In the genomic region with DNA sequence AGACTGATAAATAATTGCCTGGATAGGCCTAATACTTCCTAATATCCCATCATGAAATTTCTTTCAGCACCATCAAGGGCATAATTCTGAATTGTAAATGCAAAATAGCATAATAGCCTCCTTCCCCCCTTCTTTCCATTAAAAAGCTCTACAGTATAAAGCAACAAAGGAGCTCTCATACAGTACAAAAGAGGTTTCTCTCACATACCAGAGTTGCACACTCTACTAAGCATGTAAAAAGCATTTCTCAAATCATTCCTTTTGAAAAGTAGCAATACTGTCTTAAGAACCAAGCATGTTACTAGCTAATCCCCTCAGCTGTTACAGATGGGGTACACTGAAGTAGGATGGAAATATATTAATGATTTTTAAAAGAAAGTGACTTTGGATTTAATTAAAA, we compare ENCODE assay signal across 1 cellular context.
TF ChIP-seq lines count a peak whose summit lies in the region.

No MANE protein-coding gene starts in this region.

TF ChIP-seq in GM23338, 12 proteins besides CTCF, POLR2A, EP300 and RAD21 (continued from another document):
- TF ChIP-seq, protein P1, sequence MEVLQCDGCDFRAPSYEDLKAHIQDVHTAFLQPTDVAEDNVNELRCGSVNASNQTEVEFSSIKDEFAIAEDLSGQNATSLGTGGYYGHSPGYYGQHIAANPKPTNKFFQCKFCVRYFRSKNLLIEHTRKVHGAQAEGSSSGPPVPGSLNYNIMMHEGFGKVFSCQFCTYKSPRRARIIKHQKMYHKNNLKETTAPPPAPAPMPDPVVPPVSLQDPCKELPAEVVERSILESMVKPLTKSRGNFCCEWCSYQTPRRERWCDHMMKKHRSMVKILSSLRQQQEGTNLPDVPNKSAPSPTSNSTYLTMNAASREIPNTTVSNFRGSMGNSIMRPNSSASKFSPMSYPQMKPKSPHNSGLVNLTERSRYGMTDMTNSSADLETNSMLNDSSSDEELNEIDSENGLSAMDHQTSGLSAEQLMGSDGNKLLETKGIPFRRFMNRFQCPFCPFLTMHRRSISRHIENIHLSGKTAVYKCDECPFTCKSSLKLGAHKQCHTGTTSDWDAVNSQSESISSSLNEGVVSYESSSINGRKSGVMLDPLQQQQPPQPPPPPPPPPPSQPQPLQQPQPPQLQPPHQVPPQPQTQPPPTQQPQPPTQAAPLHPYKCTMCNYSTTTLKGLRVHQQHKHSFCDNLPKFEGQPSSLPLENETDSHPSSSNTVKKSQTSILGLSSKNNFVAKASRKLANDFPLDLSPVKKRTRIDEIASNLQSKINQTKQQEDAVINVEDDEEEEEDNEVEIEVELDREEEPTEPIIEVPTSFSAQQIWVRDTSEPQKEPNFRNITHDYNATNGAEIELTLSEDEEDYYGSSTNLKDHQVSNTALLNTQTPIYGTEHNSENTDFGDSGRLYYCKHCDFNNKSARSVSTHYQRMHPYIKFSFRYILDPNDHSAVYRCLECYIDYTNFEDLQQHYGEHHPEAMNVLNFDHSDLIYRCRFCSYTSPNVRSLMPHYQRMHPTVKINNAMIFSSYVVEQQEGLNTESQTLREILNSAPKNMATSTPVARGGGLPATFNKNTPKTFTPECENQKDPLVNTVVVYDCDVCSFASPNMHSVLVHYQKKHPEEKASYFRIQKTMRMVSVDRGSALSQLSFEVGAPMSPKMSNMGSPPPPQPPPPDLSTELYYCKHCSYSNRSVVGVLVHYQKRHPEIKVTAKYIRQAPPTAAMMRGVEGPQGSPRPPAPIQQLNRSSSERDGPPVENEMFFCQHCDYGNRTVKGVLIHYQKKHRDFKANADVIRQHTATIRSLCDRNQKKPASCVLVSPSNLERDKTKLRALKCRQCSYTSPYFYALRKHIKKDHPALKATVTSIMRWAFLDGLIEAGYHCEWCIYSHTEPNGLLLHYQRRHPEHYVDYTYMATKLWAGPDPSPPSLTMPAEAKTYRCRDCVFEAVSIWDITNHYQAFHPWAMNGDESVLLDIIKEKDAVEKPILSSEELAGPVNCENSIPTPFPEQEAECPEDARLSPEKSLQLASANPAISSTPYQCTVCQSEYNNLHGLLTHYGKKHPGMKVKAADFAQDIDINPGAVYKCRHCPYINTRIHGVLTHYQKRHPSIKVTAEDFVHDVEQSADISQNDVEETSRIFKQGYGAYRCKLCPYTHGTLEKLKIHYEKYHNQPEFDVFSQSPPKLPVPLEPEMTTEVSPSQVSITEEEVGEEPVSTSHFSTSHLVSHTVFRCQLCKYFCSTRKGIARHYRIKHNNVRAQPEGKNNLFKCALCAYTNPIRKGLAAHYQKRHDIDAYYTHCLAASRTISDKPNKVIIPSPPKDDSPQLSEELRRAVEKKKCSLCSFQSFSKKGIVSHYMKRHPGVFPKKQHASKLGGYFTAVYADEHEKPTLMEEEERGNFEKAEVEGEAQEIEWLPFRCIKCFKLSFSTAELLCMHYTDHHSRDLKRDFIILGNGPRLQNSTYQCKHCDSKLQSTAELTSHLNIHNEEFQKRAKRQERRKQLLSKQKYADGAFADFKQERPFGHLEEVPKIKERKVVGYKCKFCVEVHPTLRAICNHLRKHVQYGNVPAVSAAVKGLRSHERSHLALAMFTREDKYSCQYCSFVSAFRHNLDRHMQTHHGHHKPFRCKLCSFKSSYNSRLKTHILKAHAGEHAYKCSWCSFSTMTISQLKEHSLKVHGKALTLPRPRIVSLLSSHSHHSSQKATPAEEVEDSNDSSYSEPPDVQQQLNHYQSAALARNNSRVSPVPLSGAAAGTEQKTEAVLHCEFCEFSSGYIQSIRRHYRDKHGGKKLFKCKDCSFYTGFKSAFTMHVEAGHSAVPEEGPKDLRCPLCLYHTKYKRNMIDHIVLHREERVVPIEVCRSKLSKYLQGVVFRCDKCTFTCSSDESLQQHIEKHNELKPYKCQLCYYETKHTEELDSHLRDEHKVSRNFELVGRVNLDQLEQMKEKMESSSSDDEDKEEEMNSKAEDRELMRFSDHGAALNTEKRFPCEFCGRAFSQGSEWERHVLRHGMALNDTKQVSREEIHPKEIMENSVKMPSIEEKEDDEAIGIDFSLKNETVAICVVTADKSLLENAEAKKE (CRISPR knock-in tag; IDR thresholded peaks at IDR 0.05), result no peak
- TF ChIP-seq, protein P2, sequence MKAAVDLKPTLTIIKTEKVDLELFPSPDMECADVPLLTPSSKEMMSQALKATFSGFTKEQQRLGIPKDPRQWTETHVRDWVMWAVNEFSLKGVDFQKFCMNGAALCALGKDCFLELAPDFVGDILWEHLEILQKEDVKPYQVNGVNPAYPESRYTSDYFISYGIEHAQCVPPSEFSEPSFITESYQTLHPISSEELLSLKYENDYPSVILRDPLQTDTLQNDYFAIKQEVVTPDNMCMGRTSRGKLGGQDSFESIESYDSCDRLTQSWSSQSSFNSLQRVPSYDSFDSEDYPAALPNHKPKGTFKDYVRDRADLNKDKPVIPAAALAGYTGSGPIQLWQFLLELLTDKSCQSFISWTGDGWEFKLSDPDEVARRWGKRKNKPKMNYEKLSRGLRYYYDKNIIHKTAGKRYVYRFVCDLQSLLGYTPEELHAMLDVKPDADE (IDR thresholded peaks at IDR 0.05), result no peak
- TF ChIP-seq ZNF331 (CRISPR knock-in tag; IDR thresholded peaks at IDR 0.05; ENCODE audit: low read depth) (no peak), CREB1 (CRISPR knock-in tag; IDR thresholded peaks at IDR 0.05; ENCODE audit: low read depth) (no peak), EZH2phosphoT487 (IDR thresholded peaks at IDR 0.05; ENCODE audit: unreplicated experiment) (no peak), STAT1 (IDR thresholded peaks at IDR 0.05; ENCODE audit: unreplicated experiment) (no peak), ZNF114 (CRISPR knock-in tag; IDR thresholded peaks at IDR 0.05) (no peak), EZH2 (IDR thresholded peaks at IDR 0.05; ENCODE audit: low read depth, unreplicated experiment) (no peak), NANOG (IDR thresholded peaks at IDR 0.05; ENCODE audit: borderline replicate concordance) (no peak)
